Comparison of ENCODE assay signal across 28 cellular contexts in genomic region chr7:7909376-7909775, GRCh38.
"Had no signal": no experiment of that assay in that cellular context is flagged by ENCODE, and none has a peak within 500 bp of the region (broad histone marks: within the 10 kb centered on the region; RNA-seq: fewer than 3 reads in every experiment).

No MANE protein-coding gene starts in this region.

- H3K27ac Mint-ChIP-seq: activated CD4-positive, alpha-beta memory T cell treated with anti-CD3 and anti-CD28 coated beads for 36 hours; activated CD4-positive, alpha-beta T cell treated with anti-CD3 and anti-CD28 coated beads, Interleukin-2, amount 10 ng/mL, durations not matched to agents 24 days and 14 days; activated naive CD4-positive, alpha-beta T cell treated with anti-CD3 and anti-CD28 coated beads for 36 hours; activated naive CD8-positive, alpha-beta T cell treated with anti-CD3 and anti-CD28 coated beads for 36 hours; activated T-helper 1 cell treated with anti-CD3 and anti-CD28 coated beads, Interleukin-12 subunit alpha, Interleukin-12 subunit beta, Interleukin-2, Interleukin-4 antibody, amounts not matched to agents 30 ng/mL and 10 ng/mL and 1 ng/mL, durations not matched to agents 14 hours and 24 hours and 36 hours; brain; naive thymus-derived CD4-positive, alpha-beta T cell had no signal

- H3K4me3 ChIP-seq: adrenal gland, heart right ventricle, lung, psoas muscle, right atrium auricular region, spleen, tibial nerve had no signal

- H3K27me3 Mint-ChIP-seq: activated CD4-positive, alpha-beta memory T cell treated with anti-CD3 and anti-CD28 coated beads for 36 hours; activated CD4-positive, alpha-beta T cell treated with anti-CD3 and anti-CD28 coated beads, Interleukin-2, amount 10 ng/mL, durations not matched to agents 24 days and 14 days; activated naive CD8-positive, alpha-beta T cell treated with anti-CD3 and anti-CD28 coated beads for 36 hours; brain; naive thymus-derived CD4-positive, alpha-beta T cell had no signal

- H3K36me3 Mint-ChIP-seq: activated CD4-positive, alpha-beta memory T cell treated with anti-CD3 and anti-CD28 coated beads for 36 hours; brain had no signal

- H3K9ac ChIP-seq: parathyroid adenoma had no signal

- H3K4me1 Mint-ChIP-seq: activated CD4-positive, alpha-beta T cell treated with anti-CD3 and anti-CD28 coated beads, Interleukin-2, amount 10 ng/mL, durations not matched to agents 24 days and 14 days; neural crest cell had no signal

- H3K9me3 ChIP-seq: adrenal gland, heart right ventricle, psoas muscle, right atrium auricular region, tibial nerve had no signal

- H3K4me3 Mint-ChIP-seq: activated CD4-positive, alpha-beta memory T cell treated with anti-CD3 and anti-CD28 coated beads for 36 hours; activated CD4-positive, alpha-beta T cell treated with anti-CD3 and anti-CD28 coated beads, Interleukin-2, amount 10 ng/mL, durations not matched to agents 24 days and 14 days; activated naive CD4-positive, alpha-beta T cell treated with anti-CD3 and anti-CD28 coated beads for 36 hours; activated naive CD8-positive, alpha-beta T cell treated with anti-CD3 and anti-CD28 coated beads for 36 hours; activated T-helper 1 cell treated with anti-CD3 and anti-CD28 coated beads, Interleukin-12 subunit alpha, Interleukin-12 subunit beta, Interleukin-2, Interleukin-4 antibody, amounts not matched to agents 30 ng/mL and 10 ng/mL and 1 ng/mL, durations not matched to agents 14 hours and 24 hours and 36 hours; brain; naive thymus-derived CD4-positive, alpha-beta T cell; neural crest cell had no signal

- H3K9me3 Mint-ChIP-seq: activated CD4-positive, alpha-beta T cell treated with anti-CD3 and anti-CD28 coated beads, Interleukin-2, amount 10 ng/mL, durations not matched to agents 24 days and 14 days; brain; neural crest cell had no signal

- H3K36me3 ChIP-seq: adrenal gland, heart right ventricle, right atrium auricular region, spleen, tibial nerve had no signal

- H2AFZ ChIP-seq: parathyroid adenoma had no signal

- H3K27ac ChIP-seq: adrenal gland, heart right ventricle, parathyroid adenoma, psoas muscle, right atrium auricular region, spleen, tibial nerve had no signal

- ATAC-seq: esophagus mucosa; left lobe of liver; naive thymus-derived CD4-positive, alpha-beta T cell; psoas muscle had no signal

- DNase-seq: activated CD4-positive, alpha-beta memory T cell treated with anti-CD3 and anti-CD28 coated beads for 36 hours; activated CD4-positive, CD25-positive, alpha-beta regulatory T cell treated with anti-CD3 and anti-CD28 coated beads, Interleukin-2, amount 50 U/mL, for 72 hours; activated CD8-positive, alpha-beta memory T cell treated with anti-CD3 and anti-CD28 coated beads, Interleukin-2, amount 50 U/mL, for 4 hours; activated effector memory CD4-positive, alpha-beta T cell treated with anti-CD3 and anti-CD28 coated beads, Interleukin-2, amount 50 U/mL, for 16 hours; activated naive CD4-positive, alpha-beta T cell treated with anti-CD3 and anti-CD28 coated beads for 36 hours; activated naive CD8-positive, alpha-beta T cell treated with anti-CD3 and anti-CD28 coated beads for 36 hours; activated T-cell treated with anti-CD3 and anti-CD28 coated beads, Interleukin-2, amount 50 U/mL, for 1 hour; adrenal gland; aorta; cortex of kidney; heart right ventricle; kidney glomerular epithelial cell; naive thymus-derived CD4-positive, alpha-beta T cell; nucleus accumbens; psoas muscle; spleen; stimulated activated naive CD4-positive, alpha-beta T cell treated with Interleukin-2 at 50 U/mL for 16 hours; T-helper 2 cell had no signal

- H3K4me1 ChIP-seq: adrenal gland, parathyroid adenoma, right atrium auricular region, spleen, tibial nerve had no signal

- H3K79me2 ChIP-seq: parathyroid adenoma had no signal

- H3K27me3 ChIP-seq: adrenal gland, heart right ventricle, right atrium auricular region, spleen, tibial nerve had no signal
